ENCODE assay signal across 8 cellular contexts in the genomic region with DNA sequence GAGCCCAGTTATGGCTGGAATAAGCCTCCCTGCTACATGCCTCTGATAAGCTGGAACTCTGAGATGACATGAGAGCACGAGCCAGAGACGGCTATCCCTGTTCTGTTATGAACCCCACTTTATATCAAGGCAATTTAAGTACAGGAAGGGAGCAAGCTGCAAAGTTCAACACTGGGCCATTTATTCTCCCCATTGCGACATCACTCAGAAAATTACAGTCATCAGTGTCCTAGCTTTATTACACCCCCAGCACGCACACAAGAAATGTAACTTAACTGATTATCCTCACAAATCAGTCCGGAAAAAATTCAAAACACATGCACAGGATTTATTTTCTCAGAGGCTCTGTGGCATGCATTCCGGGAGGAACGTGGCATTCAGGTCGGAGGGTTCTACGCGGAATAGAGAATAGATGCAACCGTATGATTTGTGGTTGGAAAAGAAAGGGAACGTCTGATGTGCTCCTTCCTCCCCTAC.
DNase-seq lines count a peak whose midpoint lies in the region; ATAC-seq, FAIRE-seq and TF ChIP-seq lines count a peak whose summit lies in the region.

No MANE protein-coding gene starts in this region.

- WGBS in IMR-90 (ENCODE audit: extremely low coverage in 2 of 2, insufficient read length in 1 of 2), 2 experiments = 52% methylated on average over 2 of the region's 12 CpGs; no CpG with 5 or more reads in 1 of the 2 experiments
- 86% methylated on average over 12 of the region's 12 CpGs for WGBS in HepG2 (ENCODE audit: low lambda C conversion rate)

- in situ Hi-C loops in IMR-90 (cut with MboI; ENCODE audit: low sequenced_read_pairs) = loop anchor here (10.0 kb wide), 1 partner anchor 237 kb away; no protein-coding TSS in a partner anchor
- in situ Hi-C loops in HepG2 (cut with HindIII; ENCODE audit: extremely low pct_ligation_motif_present, low pct_unique_long_range_greater_than_20kb) = no loop called here

- peak overlapping the region; percentile 92 for H2BK5ac ChIP-seq in IMR-90 (ENCODE audit: low read depth, low read length, poor library complexity, severe bottlenecking)

- TF ChIP-seq CTCF in AG04450 (IDR thresholded peaks at IDR 0.05; ENCODE audit: low read depth, low read length) (no peak), IMR-90 (conservative IDR thresholded peaks at IDR 0.05; ENCODE audit: low read depth, low read length) (no peak), ascending aorta (IDR thresholded peaks at IDR 0.05) (no peak), HepG2 (CRISPR knock-in tag; IDR thresholded peaks at IDR 0.05) (no peak), type B pancreatic cell (conservative IDR thresholded peaks at IDR 0.05) (no peak)

- H2BK15ac ChIP-seq in IMR-90 (ENCODE audit: low read depth, low read length) = peak overlapping the region; percentile 75

- dilution Hi-C loops in IMR-90 (cut with HindIII; ENCODE audit: low sequenced_read_pairs, unreplicated experiment) = no loop called here

- H4K5ac ChIP-seq in IMR-90 (ENCODE audit: low read depth, low read length) = peak overlapping the region; percentile 82

- H2BK120ac ChIP-seq in IMR-90 (ENCODE audit: low read depth, low read length) = peak overlapping the region; percentile 94

- peak overlapping the region; percentile 84 for H3K4me3 Mint-ChIP-seq in type B pancreatic cell

- TF ChIP-seq RAD21 in IMR-90 (IDR thresholded peaks at IDR 0.05; ENCODE audit: low read length) = no peak
- TF ChIP-seq RAD21 in HepG2 (CRISPR knock-in tag; IDR thresholded peaks at IDR 0.05) = no peak

- H2AFZ ChIP-seq in IMR-90 (replicated peaks; ENCODE audit: low read length, poor library complexity) (peak overlapping the region; percentile 86), HepG2 (ENCODE audit: low read length) (no peak overlapping the region)

- POLR2A ChIA-PET in AG04450 (lab: Yijun Ruan, JAX) (interaction anchor here (0.6 to 1.4 kb wide), 5 partner anchors 17 to 639 kb away, joined by 3 to 4 read pairs (median 3); no protein-coding TSS in a partner anchor), IMR-90 (lab: Charles Lee; ENCODE audit: unreplicated experiment) (no interaction called here), HepG2 (lab: Yijun Ruan, JAX) (interaction anchor here (0.7 to 3.9 kb wide), 2 partner anchors 19 to 21 kb away, joined by 3 to 15 read pairs; no protein-coding TSS in a partner anchor)

- peak overlapping the region; percentile 95 for H3K18ac ChIP-seq in IMR-90 (ENCODE audit: low read depth, low read length)

- H2BK20ac ChIP-seq in IMR-90 (ENCODE audit: low read depth, low read length) = peak overlapping the region; percentile 89

- peaks cover 34% of the 10 kb centered on the region for H3K27me3 Mint-ChIP-seq in type B pancreatic cell

- ATAC-seq in IMR-90 (ENCODE audit: low read depth) = no peak; the same call in 1 of the 2 replicates
- no peak for ATAC-seq in HepG2

- H3K4me1 ChIP-seq in IMR-90 (ENCODE audit: control insufficient read depth, insufficient read depth, low read length) = peaks cover 9% of the 10 kb centered on the region
- H3K4me1 ChIP-seq in ascending aorta = peaks cover 0 to 30% of the 10 kb centered on the region in 2 donors
- H3K4me1 ChIP-seq in HepG2 (ENCODE audit: insufficient read depth, low read length) = peaks cover 65% of the 10 kb centered on the region

- peak overlapping the region; percentile 89 to 95 for H4K8ac ChIP-seq in IMR-90 (ENCODE audit: low read depth in 2 of 2, low read length in 2 of 2)

- DNase-seq in AG04450 (ENCODE audit: low read depth, low spot score) (no peak), IMR-90 (peak; percentile 69), ascending aorta (ENCODE audit: low spot score in 2 of 2) (no peak), HepG2 (ENCODE audit: low spot score) (peak; percentile 56), type B pancreatic cell (ENCODE audit: extremely low spot score, unreplicated experiment) (no peak), DMS 273 treated with DMSO at 0.1 percent for 48 hours (lab: John Stamatoyannopoulos, UW) (no peak), activated gamma-delta T cell treated with Interleukin-2 at 50 U/mL for 16 hours (no peak), NCI-H2107 treated with DMSO at 0.1 percent for 48 hours (lab: John Stamatoyannopoulos, UW; ENCODE audit: unreplicated experiment) (no peak)

- H2AK5ac ChIP-seq in IMR-90 (ENCODE audit: low read depth, low read length) = peak overlapping the region; percentile 81

- H3K56ac ChIP-seq in IMR-90 (ENCODE audit: extremely low read depth, insufficient read depth, low read length) = peak overlapping the region; percentile 86

- H3K27ac ChIP-seq in AG04450 (ENCODE audit: low read depth, low read length) (peak overlapping the region; percentile 79), IMR-90 (ENCODE audit: insufficient read depth, low read length) (peak overlapping the region; percentile 91), ascending aorta (peak overlapping the region; percentile 99 to 100), HepG2 (ENCODE audit: extremely low read length, insufficient read depth, low read length) (no peak overlapping the region)

- H4K20me1 ChIP-seq in IMR-90 (ENCODE audit: insufficient read depth, low read length) (peaks cover 19% of the 10 kb centered on the region), HepG2 (ENCODE audit: insufficient read depth, low read length) (peaks cover 11% of the 10 kb centered on the region)

- H3K9me3 Mint-ChIP-seq in type B pancreatic cell = no peaks in the 10 kb centered on the region

- H3K79me2 ChIP-seq in HepG2 (ENCODE audit: insufficient read depth, low read length) = peaks cover 18% of the 10 kb centered on the region

- H3K14ac ChIP-seq in IMR-90 (replicated peaks; ENCODE audit: low read depth, low read length) = peak overlapping the region; percentile 97

- H3K27me3 ChIP-seq in AG04450 (ENCODE audit: control insufficient read depth, insufficient read depth, low read length) (no peaks in the 10 kb centered on the region), IMR-90 (ENCODE audit: control insufficient read depth, insufficient read depth, low read length) (no peaks in the 10 kb centered on the region), ascending aorta (no peaks in the 10 kb centered on the region), HepG2 (ENCODE audit: control insufficient read depth in 1 of 2, insufficient read depth in 2 of 2, low read length in 2 of 2) (no peaks in the 10 kb centered on the region; a peak in 1 of 5 replicates)

- peak; percentile 21 for FAIRE-seq in HepG2 (lab: Jason Lieb, UNC)

- peaks cover 39% of the 10 kb centered on the region for H3K4me1 Mint-ChIP-seq in type B pancreatic cell (ENCODE audit: unreplicated experiment)

- peaks cover 8% of the 10 kb centered on the region for H3K9me1 ChIP-seq in IMR-90 (ENCODE audit: insufficient read depth, low read length)

- intact Hi-C loops in IMR-90 (cut with micrococcal nuclease) (loop anchor here (1.0 to 5.0 kb wide), 4 partner anchors 111 to 464 kb away; no protein-coding TSS in a partner anchor), ascending aorta (cut with DNase I) (loop anchor here (1.0 to 10.0 kb wide), 7 partner anchors 115 to 1663 kb away; partner anchors contain the start of genes HBS1L, RPS12, STX7 and TBPL1), HepG2 (cut with micrococcal nuclease; ENCODE audit: unreplicated experiment) (loop anchor here (10.0 kb wide), 1 partner anchor 147 kb away; no protein-coding TSS in a partner anchor)

- BruUV-seq in IMR-90 (replicated peaks; lab: Mats Ljungman, UMichigan) = no TSS peak
- no TSS peak for BruUV-seq in HepG2 (replicated peaks; lab: Mats Ljungman, UMichigan)

- peak overlapping the region; percentile 62 for H2AK9ac ChIP-seq in IMR-90 (replicated peaks; ENCODE audit: low read depth, low read length, poor library complexity)

- peak overlapping the region; percentile 55 for H3K4me3 ChIP-seq in AG04450 (ENCODE audit: low read depth, low read length)
- peak overlapping the region; percentile 43 for H3K4me3 ChIP-seq in IMR-90 (ENCODE audit: insufficient read depth, low read depth, low read length)
- peak overlapping the region; percentile 39 to 90 for H3K4me3 ChIP-seq in ascending aorta
- H3K4me3 ChIP-seq in HepG2 (replicated peaks in 1 of 3; ENCODE audit: insufficient read depth in 1 of 3, low read depth in 2 of 3, low read length in 3 of 3) = no peak overlapping the region

- H3K27ac Mint-ChIP-seq in type B pancreatic cell = peak overlapping the region; percentile 37

- H3K4me2 ChIP-seq in IMR-90 (ENCODE audit: low read depth, low read length) = peak overlapping the region; percentile 77
- H3K4me2 ChIP-seq in HepG2 (ENCODE audit: low read depth, low read length) = no peak overlapping the region

- H3K4ac ChIP-seq in IMR-90 (ENCODE audit: low read depth, low read length) = peak overlapping the region; percentile 94

- peaks cover 4% of the 10 kb centered on the region for H3K36me3 Mint-ChIP-seq in type B pancreatic cell

- CTCF ChIA-PET in AG04450 (lab: Charles Lee) (interaction anchor here (0.6 to 4.6 kb wide), 20 partner anchors 17 to 762 kb away, joined by 3 to 29 read pairs (median 4); partner anchors contain the start of gene SGK1), IMR-90 (lab: Yijun Ruan, JAX) (interaction anchor here (0.6 to 1.4 kb wide), 10 partner anchors 18 to 645 kb away, joined by 3 to 6 read pairs (median 4); no protein-coding TSS in a partner anchor), HepG2 (lab: Yijun Ruan, JAX; ENCODE audit: low intra/inter-chr PET ratio, low total read pairs) (interaction anchor here (1.0 kb wide), 1 partner anchor 20 kb away, joined by 3 read pairs; no protein-coding TSS in a partner anchor)

- peaks cover 11 to 21% of the 10 kb centered on the region in 2 experiments for H3K79me1 ChIP-seq in IMR-90 (ENCODE audit: low read depth in 1 of 2, low read length in 2 of 2)

- H4K91ac ChIP-seq in IMR-90 (ENCODE audit: insufficient read depth, low read depth, low read length) = peak overlapping the region; percentile 90

- TF ChIP-seq EP300 in HepG2 (IDR thresholded peaks at IDR 0.05; ENCODE audit: low read depth in 2 of 2, low read length in 2 of 2) (no peak), HepG2 (CRISPR knock-in tag; IDR thresholded peaks at IDR 0.05; ENCODE audit: borderline replicate concordance) (no peak)

- H3K9ac ChIP-seq in IMR-90 (ENCODE audit: low read depth, low read length) (peak overlapping the region; percentile 82), HepG2 (ENCODE audit: insufficient read depth, low read depth, low read length) (no peak overlapping the region)

- H3K36me3 ChIP-seq in IMR-90 (ENCODE audit: control insufficient read depth, insufficient read depth, low read length) (peaks cover 9% of the 10 kb centered on the region), ascending aorta (peaks cover 8 to 11% of the 10 kb centered on the region in 2 donors), HepG2 (replicated peaks in 1 of 2; ENCODE audit: control insufficient read depth in 1 of 2, insufficient read depth in 2 of 2, low read length in 2 of 2) (peaks cover 4 to 7% of the 10 kb centered on the region in 2 experiments; a peak in 4 of 5 replicates)

- no peak for TF ChIP-seq POLR2A in IMR-90 (IDR thresholded peaks at IDR 0.05; ENCODE audit: low read depth, low read length)
- TF ChIP-seq POLR2A in HepG2 (IDR thresholded peaks at IDR 0.05; ENCODE audit: insufficient read depth in 1 of 2, low read depth in 2 of 2, low read length in 2 of 2) = no peak

- H3K23ac ChIP-seq in IMR-90 (ENCODE audit: low read depth, low read length) = peak overlapping the region; percentile 95

- no peaks in the 10 kb centered on the region for H3K9me3 ChIP-seq in AG04450 (ENCODE audit: control insufficient read depth, insufficient read depth, low read length)
- no peaks in the 10 kb centered on the region for H3K9me3 ChIP-seq in IMR-90 (ENCODE audit: control insufficient read depth, insufficient read depth, low read length)
- no peaks in the 10 kb centered on the region for H3K9me3 ChIP-seq in ascending aorta
- no peaks in the 10 kb centered on the region for H3K9me3 ChIP-seq in HepG2 (ENCODE audit: low read length)

Comparison
In these comparisons a context has a peak if more than half of its experiments do, and no peak if none do; other contexts are left out.
1. DNase-seq: peak in IMR-90 (single experiment) and HepG2 (single experiment); none in AG04450 (single experiment), ascending aorta (0 of 2), type B pancreatic cell (single experiment), DMS 273 treated with DMSO at 0.1 percent for 48 hours (single experiment), activated gamma-delta T cell treated with Interleukin-2 at 50 U/mL for 16 hours (single experiment) and NCI-H2107 treated with DMSO at 0.1 percent for 48 hours (single experiment).
2. H3K4me3 ChIP-seq: peak in AG04450 (single experiment), IMR-90 (single experiment) and ascending aorta (2 of 2); none in HepG2 (0 of 3).